11 cellular contexts compared by ENCODE assay signal in genomic region chr1:90835661-90836344, GRCh38.
DNase-seq lines count a peak whose midpoint lies in the region; ATAC-seq, FAIRE-seq and TF ChIP-seq lines count a peak whose summit lies in the region.
"Had no signal": no experiment of that assay in that cellular context is flagged by ENCODE, and none has a peak within 500 bp of the region (broad histone marks: within the 10 kb centered on the region; RNA-seq: fewer than 3 reads in every experiment).

No MANE protein-coding gene starts in this region.

- H3K4me3 ChIP-seq in heart left ventricle (peak overlapping the region in 11 of 12 donors; percentile 27 to 58 (median 49)), upper lobe of right lung (peak overlapping the region; percentile 42), Caco-2 (ENCODE audit: low read depth, low read length) (no peak overlapping the region)

- H3K9me3 ChIP-seq in heart left ventricle (no peaks in the 10 kb centered on the region), upper lobe of right lung (no peaks in the 10 kb centered on the region), Caco-2 (no peaks in the 10 kb centered on the region)

- H3K4me1 ChIP-seq in heart left ventricle (peaks cover 3 to 21% (median 13%) of the 10 kb centered on the region in 12 donors), upper lobe of right lung (peaks cover 15% of the 10 kb centered on the region), Caco-2 (no peaks in the 10 kb centered on the region)

- POLR2A ChIA-PET in Caco-2 (lab: Charles Lee), result no interaction called here

- H3K9me3 Mint-ChIP-seq in activated T-cell treated with anti-CD3 and anti-CD28 coated beads, Interleukin-2, amount 50 U/mL, for 72 hours, result no peaks in the 10 kb centered on the region
- no peaks in the 10 kb centered on the region for H3K9me3 Mint-ChIP-seq in natural killer cell treated with Interleukin-12 subunit alpha and Interleukin-12 subunit beta and Interleukin-15 and Interleukin-18, amount 100 ng/mL, for 72 hours
- H3K9me3 Mint-ChIP-seq in Caco-2 (ENCODE audit: unreplicated experiment), result no peaks in the 10 kb centered on the region
- H3K9me3 Mint-ChIP-seq: type B pancreatic cell had no signal

- 4 to 15% (median 9%) methylated on average over 35 to 59 of the region's 59 CpGs for WGBS in heart left ventricle, 4 donors

- CTCF ChIA-PET in Caco-2 (lab: Charles Lee), result no interaction called here

- peaks cover 87% of the 10 kb centered on the region for H3K27me3 Mint-ChIP-seq in activated T-cell treated with anti-CD3 and anti-CD28 coated beads, Interleukin-2, amount 50 U/mL, for 72 hours (ENCODE audit: low read depth)
- peaks cover 73 to 87% of the 10 kb centered on the region in 2 donors for H3K27me3 Mint-ChIP-seq in natural killer cell treated with Interleukin-12 subunit alpha and Interleukin-12 subunit beta and Interleukin-15 and Interleukin-18, amount 100 ng/mL, for 72 hours
- H3K27me3 Mint-ChIP-seq in Caco-2 (ENCODE audit: insufficient read depth, unreplicated experiment), result no peaks in the 10 kb centered on the region

- peak overlapping the region; percentile 63 to 76 for H3K4me3 Mint-ChIP-seq in activated T-cell treated with anti-CD3 and anti-CD28 coated beads, Interleukin-2, amount 50 U/mL, for 72 hours
- H3K4me3 Mint-ChIP-seq in natural killer cell treated with Interleukin-12 subunit alpha and Interleukin-12 subunit beta and Interleukin-15 and Interleukin-18, amount 100 ng/mL, for 72 hours, result peak overlapping the region; percentile 67
- H3K4me3 Mint-ChIP-seq in Caco-2 (ENCODE audit: unreplicated experiment), result no peak overlapping the region

- no peak overlapping the region for H3K27ac Mint-ChIP-seq in activated T-cell treated with anti-CD3 and anti-CD28 coated beads, Interleukin-2, amount 50 U/mL, for 72 hours
- H3K27ac Mint-ChIP-seq in natural killer cell treated with Interleukin-12 subunit alpha and Interleukin-12 subunit beta and Interleukin-15 and Interleukin-18, amount 100 ng/mL, for 72 hours, result no peak overlapping the region
- H3K27ac Mint-ChIP-seq in Caco-2 (ENCODE audit: unreplicated experiment), result no peak overlapping the region
- H3K27ac Mint-ChIP-seq: type B pancreatic cell had no signal

- H3K36me3 ChIP-seq in heart left ventricle (no peaks in the 10 kb centered on the region), upper lobe of right lung (no peaks in the 10 kb centered on the region), Caco-2 (ENCODE audit: control insufficient read depth, insufficient read depth, low read length) (no peaks in the 10 kb centered on the region)

- intact Hi-C loops in heart left ventricle (cut with DNase I), result loop anchor here in 1 of 10 donors (10.0 kb wide), 1 partner anchor 111 kb away; no protein-coding TSS in a partner anchor
- intact Hi-C loops in upper lobe of right lung (cut with DNase I), result no loop called here
- intact Hi-C loops in Caco-2 (cut with micrococcal nuclease; ENCODE audit: unreplicated experiment), result no loop called here

- H3K4me1 Mint-ChIP-seq in activated T-cell treated with anti-CD3 and anti-CD28 coated beads, Interleukin-2, amount 50 U/mL, for 72 hours (ENCODE audit: low read depth), result peaks cover 45% of the 10 kb centered on the region
- peaks cover 24 to 25% of the 10 kb centered on the region in 2 donors for H3K4me1 Mint-ChIP-seq in natural killer cell treated with Interleukin-12 subunit alpha and Interleukin-12 subunit beta and Interleukin-15 and Interleukin-18, amount 100 ng/mL, for 72 hours (ENCODE audit: low read depth in 2 of 2)
- H3K4me1 Mint-ChIP-seq in Caco-2 (ENCODE audit: low read depth, unreplicated experiment), result no peaks in the 10 kb centered on the region

- H3K36me3 Mint-ChIP-seq in activated T-cell treated with anti-CD3 and anti-CD28 coated beads, Interleukin-2, amount 50 U/mL, for 72 hours (ENCODE audit: insufficient read depth in 2 of 2), result peaks cover 2 to 6% of the 10 kb centered on the region in 2 donors
- H3K36me3 Mint-ChIP-seq in natural killer cell treated with Interleukin-12 subunit alpha and Interleukin-12 subunit beta and Interleukin-15 and Interleukin-18, amount 100 ng/mL, for 72 hours, result peaks cover 5% of the 10 kb centered on the region
- H3K36me3 Mint-ChIP-seq in Caco-2 (ENCODE audit: insufficient read depth, unreplicated experiment), result no peaks in the 10 kb centered on the region

- TF ChIP-seq CTCF in heart left ventricle (IDR thresholded peaks at IDR 0.05) (no peak), upper lobe of right lung (IDR thresholded peaks at IDR 0.05) (no peak), Caco-2 (IDR thresholded peaks at IDR 0.05; ENCODE audit: insufficient read depth in 1 of 2, low read depth in 1 of 2, low read length in 1 of 2, severe bottlenecking in 1 of 2, unreplicated experiment in 1 of 2) (no peak)

- no peak for FAIRE-seq in H54 (lab: Jason Lieb, UNC)

- H3K27ac ChIP-seq in heart left ventricle (no peak overlapping the region), upper lobe of right lung (no peak overlapping the region)

- peaks cover 4 to 91% (median 34%) of the 10 kb centered on the region in 9 donors for H3K27me3 ChIP-seq in heart left ventricle
- peaks cover 77% of the 10 kb centered on the region for H3K27me3 ChIP-seq in upper lobe of right lung
- H3K27me3 ChIP-seq in Caco-2 (replicated peaks; ENCODE audit: control insufficient read depth, insufficient read depth, low read length), result no peaks in the 10 kb centered on the region

- TF ChIP-seq POLR2A in heart left ventricle (IDR thresholded peaks at IDR 0.05), result no peak
- no peak for TF ChIP-seq POLR2A in H54 (IDR thresholded peaks at IDR 0.05; ENCODE audit: low read depth, low read length)

- DNase-seq in activated T-cell treated with anti-CD3 and anti-CD28 coated beads, Interleukin-2, amount 50 U/mL, for 72 hours, result no peak
- no peak for DNase-seq in activated T-cell treated with anti-CD3 and anti-CD28 coated beads, Interleukin-2, amount 50 U/mL, for 1 hour
- DNase-seq in heart left ventricle (peak in 3 of 5 donors; percentile 31 to 76 (median 36)), upper lobe of right lung (no peak), H54 (ENCODE audit: insufficient read length, low spot score) (no peak), Caco-2 (no peak)
- no peak for DNase-seq in natural killer cell treated with Interleukin-12 subunit alpha and Interleukin-12 subunit beta and Interleukin-15 and Interleukin-18, amount 100 ng/mL, for 72 hours (ENCODE audit: low spot score)
- DNase-seq: ACHN; activated CD4-positive, alpha-beta T cell treated with anti-CD3 and anti-CD28 coated beads, Interleukin-2, amount 50 U/mL, for 1 hour had no signal

- no TSS peak for BruUV-seq in Caco-2 (replicated peaks; lab: Mats Ljungman, UMichigan)

- ATAC-seq in activated T-cell treated with anti-CD3 and anti-CD28 coated beads, Interleukin-2, amount 50 U/mL, for 72 hours (replicated peaks in 1 of 2), result peak; percentile 8 to 14
- ATAC-seq in heart left ventricle (peak in 3 of 4 donors; percentile 42 to 67 (median 60)), upper lobe of right lung (peak; percentile 67), GM21526 (IDR thresholded peaks at IDR 0.05; ENCODE audit: low FRiP score, unreplicated experiment) (no peak)
- peak in 1 of 2 donors; percentile 57 for ATAC-seq in natural killer cell treated with Interleukin-12 subunit alpha and Interleukin-12 subunit beta and Interleukin-15 and Interleukin-18, amount 100 ng/mL, for 72 hours

Comparison
In these comparisons a context has a peak if more than half of its experiments do, and no peak if none do; other contexts are left out.
1. DNase-seq: peak in heart left ventricle (3 of 5); none in activated T-cell treated with anti-CD3 and anti-CD28 coated beads, Interleukin-2, amount 50 U/mL, for 72 hours (0 of 2), activated T-cell treated with anti-CD3 and anti-CD28 coated beads, Interleukin-2, amount 50 U/mL, for 1 hour (single experiment), natural killer cell treated with Interleukin-12 subunit alpha and Interleukin-12 subunit beta and Interleukin-15 and Interleukin-18, amount 100 ng/mL, for 72 hours (single experiment), upper lobe of right lung (single experiment), H54 (single experiment) and Caco-2 (0 of 2).